ENCODE assay signal across 8 cellular contexts in genomic region chr14:24139272-24139934, GRCh38. TPM values are rescaled to one million over a fixed set of nuclear protein-coding genes. Genes with fewer than 3 reads are reported as not detected.
DNase-seq lines count a peak whose midpoint lies in the region; ATAC-seq and TF ChIP-seq lines count a peak whose summit lies in the region.

No MANE protein-coding gene starts in this region.

- H3K4me1 Mint-ChIP-seq in CD8-positive, alpha-beta memory T cell, result peaks cover 56 to 73% (median 68%) of the 10 kb centered on the region in 3 donors
- H3K4me1 Mint-ChIP-seq in activated naive CD8-positive, alpha-beta T cell treated with anti-CD3 and anti-CD28 coated beads, Interleukin-2, amount 10 ng/mL, durations not matched to agents 7 days and 5 days, result peaks cover 58% of the 10 kb centered on the region
- H3K4me1 Mint-ChIP-seq in nephron, result peaks cover 35% of the 10 kb centered on the region

- TF ChIP-seq CTCF in nephron (IDR thresholded peaks at IDR 0.05; ENCODE audit: unreplicated experiment in 3 of 3), result no peak

- peak overlapping the region; percentile 6 to 87 (median 66) for H3K27ac Mint-ChIP-seq in CD8-positive, alpha-beta memory T cell
- peak overlapping the region; percentile 76 for H3K27ac Mint-ChIP-seq in activated naive CD8-positive, alpha-beta T cell treated with anti-CD3 and anti-CD28 coated beads, Interleukin-2, amount 10 ng/mL, durations not matched to agents 7 days and 5 days
- peak overlapping the region; percentile 7 to 82 (median 17) for H3K27ac Mint-ChIP-seq in nephron

- peaks cover 45% of the 10 kb centered on the region for H3K4me1 ChIP-seq in CD8-positive, alpha-beta memory T cell (ENCODE audit: insufficient read depth, low read length)
- H3K4me1 ChIP-seq in HUES6 (ENCODE audit: control insufficient read depth, insufficient read depth, low read length), result peaks cover 13% of the 10 kb centered on the region

- H3K9me3 ChIP-seq in CD8-positive, alpha-beta memory T cell (ENCODE audit: low read length), result no peaks in the 10 kb centered on the region
- H3K9me3 ChIP-seq in HUES6 (ENCODE audit: control insufficient read depth, insufficient read depth, low read depth, low read length), result no peaks in the 10 kb centered on the region

- H3K9ac ChIP-seq in HUES6 (ENCODE audit: low read length), result no peak overlapping the region

- CTCF ChIA-PET in CD8-positive, alpha-beta memory T cell (lab: Charles Lee), result interaction anchor here (1.1 to 1.3 kb wide), 3 partner anchors 22 to 77 kb away, joined by 3 to 4 read pairs (median 3); partner anchors contain the start of gene MDP1

- no peak overlapping the region for H3K27ac ChIP-seq in CD8-positive, alpha-beta memory T cell (ENCODE audit: low read depth, low read length)
- H3K27ac ChIP-seq in HUES6 (ENCODE audit: low read depth, low read length), result no peak overlapping the region

- POLR2A ChIA-PET in CD8-positive, alpha-beta memory T cell (lab: Charles Lee), result interaction anchor here (2.6 to 4.1 kb wide), 3 partner anchors 8 to 25 kb away, joined by 32 to 58 read pairs (median 36); partner anchors contain the start of genes DCAF11, NRL, PSME2 and RNF31
- POLR2A ChIA-PET in activated naive CD8-positive, alpha-beta T cell treated with anti-CD3 and anti-CD28 coated beads, Interleukin-2, amount 10 ng/mL, durations not matched to agents 7 days and 5 days (lab: Charles Lee), result interaction anchor here (0.6 to 14.1 kb wide), 7 partner anchors 8 to 106 kb away, joined by 3 to 347 read pairs (median 94); partner anchors contain the start of genes DCAF11, IRF9, NRL and PSME2

- no peak for DNase-seq in CD8-positive, alpha-beta memory T cell
- no peak for DNase-seq in activated naive CD8-positive, alpha-beta T cell treated with anti-CD3 and anti-CD28 coated beads, Interleukin-2, amount 10 ng/mL, durations not matched to agents 7 days and 5 days
- DNase-seq in dedifferentiated amniotic fluid mesenchymal stem cell (ENCODE audit: extremely low spot score), result no peak
- no peak for DNase-seq in NOMO-1 treated with DMSO at 0.1 percent for 48 hours (lab: John Stamatoyannopoulos, UW; ENCODE audit: unreplicated experiment)
- DNase-seq in NCI-H748 (lab: John Stamatoyannopoulos, UW; ENCODE audit: unreplicated experiment), result no peak
- DNase-seq in NCI-H2227 (lab: John Stamatoyannopoulos, UW; ENCODE audit: unreplicated experiment), result no peak

- peak overlapping the region; percentile 22 to 96 (median 70) for H3K4me3 Mint-ChIP-seq in CD8-positive, alpha-beta memory T cell
- H3K4me3 Mint-ChIP-seq in activated naive CD8-positive, alpha-beta T cell treated with anti-CD3 and anti-CD28 coated beads, Interleukin-2, amount 10 ng/mL, durations not matched to agents 7 days and 5 days, result peak overlapping the region; percentile 100
- peak overlapping the region; percentile 86 to 98 (median 89) for H3K4me3 Mint-ChIP-seq in nephron

- H3K27me3 Mint-ChIP-seq in CD8-positive, alpha-beta memory T cell, result no peaks in the 10 kb centered on the region
- no peaks in the 10 kb centered on the region for H3K27me3 Mint-ChIP-seq in activated naive CD8-positive, alpha-beta T cell treated with anti-CD3 and anti-CD28 coated beads, Interleukin-2, amount 10 ng/mL, durations not matched to agents 7 days and 5 days
- peaks cover 3% of the 10 kb centered on the region for H3K27me3 Mint-ChIP-seq in nephron (ENCODE audit: low read depth)

- H3K4me3 ChIP-seq in CD8-positive, alpha-beta memory T cell (ENCODE audit: low read length), result no peak overlapping the region
- peak overlapping the region; percentile 24 for H3K4me3 ChIP-seq in HUES6 (ENCODE audit: low read depth, low read length)

- peaks cover 0 to 65% (median 8%) of the 10 kb centered on the region in 3 donors for H3K36me3 Mint-ChIP-seq in CD8-positive, alpha-beta memory T cell
- H3K36me3 Mint-ChIP-seq in activated naive CD8-positive, alpha-beta T cell treated with anti-CD3 and anti-CD28 coated beads, Interleukin-2, amount 10 ng/mL, durations not matched to agents 7 days and 5 days, result peaks cover 49% of the 10 kb centered on the region
- H3K36me3 Mint-ChIP-seq in nephron (ENCODE audit: low read depth), result peaks cover 24% of the 10 kb centered on the region

- H3K27me3 ChIP-seq in CD8-positive, alpha-beta memory T cell (ENCODE audit: insufficient read depth, low read length, poor library complexity, severe bottlenecking), result no peaks in the 10 kb centered on the region
- H3K27me3 ChIP-seq in HUES6 (ENCODE audit: control insufficient read depth, insufficient read depth, low read length), result no peaks in the 10 kb centered on the region; the same call in 1 of the 2 replicates

- ATAC-seq in activated naive CD8-positive, alpha-beta T cell treated with anti-CD3 and anti-CD28 coated beads, Interleukin-2, amount 10 ng/mL, durations not matched to agents 7 days and 5 days (ENCODE audit: low read depth), result no peak

- peaks cover 33% of the 10 kb centered on the region for H3K36me3 ChIP-seq in CD8-positive, alpha-beta memory T cell (ENCODE audit: insufficient read depth, low read length)
- peaks cover 35% of the 10 kb centered on the region for H3K36me3 ChIP-seq in HUES6 (ENCODE audit: control insufficient read depth, insufficient read depth, low read length)

- peaks cover 0 to 2% (median 0%) of the 10 kb centered on the region in 5 donors for H3K9me3 Mint-ChIP-seq in CD8-positive, alpha-beta memory T cell
- H3K9me3 Mint-ChIP-seq in activated naive CD8-positive, alpha-beta T cell treated with anti-CD3 and anti-CD28 coated beads, Interleukin-2, amount 10 ng/mL, durations not matched to agents 7 days and 5 days, result no peaks in the 10 kb centered on the region
- no peaks in the 10 kb centered on the region for H3K9me3 Mint-ChIP-seq in nephron

RNA-seq across cellular contexts. Expression of gene EMC9, which starts 2.0 kb away (rescaled TPM):
- 10 to 100 TPM; 28.1 to 30.2 TPM for total RNA-seq in CD8-positive, alpha-beta memory T cell
- polyA plus RNA-seq in CD8-positive, alpha-beta memory T cell, result 15.0 TPM
- total RNA-seq in activated naive CD8-positive, alpha-beta T cell treated with anti-CD3 and anti-CD28 coated beads, Interleukin-2, amount 10 ng/mL, durations not matched to agents 7 days and 5 days, result 10 to 100 TPM; 41.6 to 43.9 TPM

RNA-seq across cellular contexts. Expression of gene PSME1, which starts 3.4 kb away (rescaled TPM):
- 100 to 1,000 TPM; 343 to 347 TPM for total RNA-seq in CD8-positive, alpha-beta memory T cell
- polyA plus RNA-seq in CD8-positive, alpha-beta memory T cell, result 1,041 TPM
- 100 to 1,000 TPM; 430 to 443 TPM for total RNA-seq in activated naive CD8-positive, alpha-beta T cell treated with anti-CD3 and anti-CD28 coated beads, Interleukin-2, amount 10 ng/mL, durations not matched to agents 7 days and 5 days

RNA-seq across cellular contexts. Expression of gene PSME2, which starts 7.0 kb away (rescaled TPM):
- total RNA-seq in CD8-positive, alpha-beta memory T cell, result 100 to 1,000 TPM; 368 to 376 TPM
- polyA plus RNA-seq in CD8-positive, alpha-beta memory T cell, result 534 TPM
- 100 to 1,000 TPM; 406 to 414 TPM for total RNA-seq in activated naive CD8-positive, alpha-beta T cell treated with anti-CD3 and anti-CD28 coated beads, Interleukin-2, amount 10 ng/mL, durations not matched to agents 7 days and 5 days

RNA-seq across cellular contexts. Expression of gene RNF31, which starts 7.9 kb away (rescaled TPM):
- 10 to 100 TPM; 85.9 TPM for total RNA-seq in CD8-positive, alpha-beta memory T cell
- 71.5 TPM for polyA plus RNA-seq in CD8-positive, alpha-beta memory T cell
- 100 to 1,000 TPM; 131 to 153 TPM for total RNA-seq in activated naive CD8-positive, alpha-beta T cell treated with anti-CD3 and anti-CD28 coated beads, Interleukin-2, amount 10 ng/mL, durations not matched to agents 7 days and 5 days

RNA-seq across cellular contexts. Expression of gene FITM1, which starts 8.9 kb away (rescaled TPM):
- 1 to 10 TPM in 1 of 2 experiments, under 1 TPM in 1; 0.58 to 1.1 TPM for total RNA-seq in CD8-positive, alpha-beta memory T cell
- polyA plus RNA-seq in CD8-positive, alpha-beta memory T cell, result not detected
- 1 to 10 TPM; 1.3 to 1.7 TPM for total RNA-seq in activated naive CD8-positive, alpha-beta T cell treated with anti-CD3 and anti-CD28 coated beads, Interleukin-2, amount 10 ng/mL, durations not matched to agents 7 days and 5 days

Comparison
In these comparisons a context has a peak if more than half of its experiments do, and no peak if none do; other contexts are left out.
1. H3K27ac Mint-ChIP-seq: peak in every context shown above with its lines; median percentile 76 in activated naive CD8-positive, alpha-beta T cell treated with anti-CD3 and anti-CD28 coated beads, Interleukin-2, amount 10 ng/mL, durations not matched to agents 7 days and 5 days; 66 in CD8-positive, alpha-beta memory T cell; 17 in nephron.